8 cellular contexts compared by ENCODE assay signal in the genomic region with DNA sequence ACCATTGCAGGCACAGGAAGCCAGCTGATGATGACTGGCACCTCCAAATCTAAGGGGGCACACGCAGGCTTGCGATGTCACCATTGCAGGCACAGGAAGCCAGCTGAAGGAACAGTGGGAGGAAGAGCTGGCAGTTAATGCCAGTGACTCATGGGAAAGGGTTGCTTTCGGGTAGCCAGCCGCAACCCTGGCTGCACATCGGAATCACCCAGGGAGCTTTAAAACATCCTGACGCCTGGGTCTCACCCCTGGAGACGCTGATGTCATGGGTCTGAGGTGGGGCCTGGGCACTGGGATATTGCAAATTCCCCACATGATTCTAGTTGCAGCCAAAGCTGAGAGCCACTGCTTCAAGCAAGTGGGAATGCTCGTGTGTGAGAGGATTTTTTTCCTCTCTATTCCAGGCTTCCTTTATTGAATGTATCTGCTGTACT. TPM values are rescaled to one million over a fixed set of nuclear protein-coding genes. Genes with fewer than 3 reads are reported as not detected.
DNase-seq lines count a peak whose midpoint lies in the region; ATAC-seq, FAIRE-seq and TF ChIP-seq lines count a peak whose summit lies in the region.

No MANE protein-coding gene starts in this region.

- H3K4me3 ChIP-seq in breast epithelium (no peak overlapping the region), lower lobe of right lung (no peak overlapping the region)

- peaks cover 0 to 8% of the 10 kb centered on the region in 2 donors for H3K9me3 Mint-ChIP-seq in activated naive CD4-positive, alpha-beta T cell treated with anti-CD3 and anti-CD28 coated beads, Interleukin-2, amount 50 U/mL, for 72 hours

- no peak overlapping the region for H3K27ac Mint-ChIP-seq in activated naive CD4-positive, alpha-beta T cell treated with anti-CD3 and anti-CD28 coated beads, Interleukin-2, amount 50 U/mL, for 72 hours

- FAIRE-seq in urothelium cell line (lab: Jason Lieb, UNC): no peak

- H3K4me1 ChIP-seq in breast epithelium: peaks cover 0 to 4% of the 10 kb centered on the region in 2 donors
- H3K4me1 ChIP-seq in lower lobe of right lung: peaks cover 11% of the 10 kb centered on the region

- intact Hi-C loops in breast epithelium (cut with DNase I; ENCODE audit: low total_unique reads): no loop called here
- intact Hi-C loops in lower lobe of right lung (cut with DNase I): no loop called here

- H3K36me3 Mint-ChIP-seq in activated naive CD4-positive, alpha-beta T cell treated with anti-CD3 and anti-CD28 coated beads, Interleukin-2, amount 50 U/mL, for 72 hours: no peaks in the 10 kb centered on the region

- TF ChIP-seq CTCF in breast epithelium (IDR thresholded peaks at IDR 0.05): no peak
- TF ChIP-seq CTCF in lower lobe of right lung (IDR thresholded peaks at IDR 0.05): no peak

- H3K36me3 ChIP-seq in breast epithelium: no peaks in the 10 kb centered on the region
- H3K36me3 ChIP-seq in lower lobe of right lung: no peaks in the 10 kb centered on the region

- ATAC-seq in activated naive CD4-positive, alpha-beta T cell treated with anti-CD3 and anti-CD28 coated beads, Interleukin-2, amount 50 U/mL, for 72 hours: peak; percentile 14 to 65
- peak; percentile 45 to 52 for ATAC-seq in lower lobe of right lung

- no peaks in the 10 kb centered on the region for H3K9me3 ChIP-seq in breast epithelium
- H3K9me3 ChIP-seq in lower lobe of right lung: no peaks in the 10 kb centered on the region

- no peak for DNase-seq in activated naive CD4-positive, alpha-beta T cell treated with anti-CD3 and anti-CD28 coated beads, Interleukin-2, amount 50 U/mL, for 72 hours (ENCODE audit: low spot score in 2 of 2)
- DNase-seq in activated naive CD4-positive, alpha-beta T cell (lab: John Stamatoyannopoulos, UW): no peak
- DNase-seq in breast epithelium (ENCODE audit: low spot score in 2 of 2): peak in 1 of 2 donors; percentile 48
- DNase-seq in lower lobe of right lung: no peak
- DNase-seq in urothelium cell line (ENCODE audit: low spot score): peak; percentile 80
- no peak for DNase-seq in NCI-H146 (lab: John Stamatoyannopoulos, UW)
- DNase-seq in NCI-H2227 (lab: John Stamatoyannopoulos, UW; ENCODE audit: unreplicated experiment): no peak
- no peak for DNase-seq in stimulated activated CD4-positive, alpha-beta T cell treated with anti-CD3 and anti-CD28 coated beads, Interleukin-4, amount 100 ng/mL, for 1 hour

- H3K27ac ChIP-seq in breast epithelium (peak overlapping the region; percentile 54 to 86), lower lobe of right lung (no peak overlapping the region)

- no peaks in the 10 kb centered on the region for H3K27me3 ChIP-seq in breast epithelium
- no peaks in the 10 kb centered on the region for H3K27me3 ChIP-seq in lower lobe of right lung (ENCODE audit: low read depth)

- no peak for TF ChIP-seq POLR2A in breast epithelium (IDR thresholded peaks at IDR 0.05)

RNA-seq across cellular contexts. Expression of gene CCN6, which starts 16.1 kb away (rescaled TPM):
- not detected for total RNA-seq in activated naive CD4-positive, alpha-beta T cell treated with anti-CD3 and anti-CD28 coated beads, Interleukin-2, amount 50 U/mL, for 72 hours
- total RNA-seq in breast epithelium: not detected
- total RNA-seq in lower lobe of right lung: not detected

RNA-seq across cellular contexts. Expression of gene TUBE1, which starts 49.5 kb away (rescaled TPM):
- 10 to 100 TPM; 16.4 to 26.9 TPM for total RNA-seq in activated naive CD4-positive, alpha-beta T cell treated with anti-CD3 and anti-CD28 coated beads, Interleukin-2, amount 50 U/mL, for 72 hours
- total RNA-seq in breast epithelium: 10 to 100 TPM; 27.7 to 72.4 (median 48.2) TPM
- total RNA-seq in lower lobe of right lung: 22.2 TPM

RNA-seq across cellular contexts. Expression of gene FAM229B, which starts 49.6 kb away (rescaled TPM):
- 1 to 10 TPM; 1.3 to 6.3 TPM for total RNA-seq in activated naive CD4-positive, alpha-beta T cell treated with anti-CD3 and anti-CD28 coated beads, Interleukin-2, amount 50 U/mL, for 72 hours
- total RNA-seq in breast epithelium: 10 to 100 TPM in 2 of 3 donors, 1 to 10 TPM in 1; 6.3 to 12.5 (median 10.9) TPM
- 13.6 TPM for total RNA-seq in lower lobe of right lung
